8 cellular contexts compared by ENCODE assay signal in genomic region chr15:31262901-31263671, GRCh38.
A peak's percentile ranks its signal among the peaks of the same experiment; 100 is the strongest.
DNase-seq lines count a peak whose midpoint lies in the region; ATAC-seq and TF ChIP-seq lines count a peak whose summit lies in the region.

No MANE protein-coding gene starts in this region.

- no peak overlapping the region for H3K9ac ChIP-seq in endodermal cell (ENCODE audit: extremely low read depth, low read length, poor library complexity, severe bottlenecking)
- no peak overlapping the region for H3K9ac ChIP-seq in neuronal stem cell (ENCODE audit: low read depth, low read length, poor library complexity)

- H3K23ac ChIP-seq in neuronal stem cell (ENCODE audit: low read depth, low read length, poor library complexity): no peak overlapping the region

- H3K18ac ChIP-seq in neuronal stem cell (ENCODE audit: low read length): peak overlapping the region; percentile 24

- H4K8ac ChIP-seq in neuronal stem cell (ENCODE audit: low read depth, low read length): no peak overlapping the region

- H2BK5ac ChIP-seq in neuronal stem cell (ENCODE audit: low read length): no peak overlapping the region

- no peak overlapping the region for H2AFZ ChIP-seq in neuronal stem cell (ENCODE audit: low read length)

- H3K4me3 ChIP-seq in Peyer's patch (no peak overlapping the region), endodermal cell (ENCODE audit: low read length) (no peak overlapping the region), neuronal stem cell (ENCODE audit: low read length in 2 of 2) (no peak overlapping the region)

- TF ChIP-seq CTCF in Peyer's patch (IDR thresholded peaks at IDR 0.05) (no peak), endodermal cell (conservative IDR thresholded peaks at IDR 0.05) (no peak)

- H2AK5ac ChIP-seq in neuronal stem cell (ENCODE audit: low read depth, low read length): no peak overlapping the region

- DNase-seq in AML-193 (lab: John Stamatoyannopoulos, UW) (peak; percentile 93 to 96), Peyer's patch (peak in 2 of 3 donors; percentile 64 to 79), endodermal cell (peak; percentile 33), neuronal stem cell (ENCODE audit: low spot score) (no peak), COR-L47 (lab: John Stamatoyannopoulos, UW) (no peak)
- no peak for DNase-seq in activated CD4-positive, CD25-positive, alpha-beta regulatory T cell treated with anti-CD3 and anti-CD28 coated beads, Interleukin-2, amount 50 U/mL, for 72 hours

- no peaks in the 10 kb centered on the region for H3K27me3 ChIP-seq in Peyer's patch
- H3K27me3 ChIP-seq in endodermal cell (ENCODE audit: control insufficient read depth, insufficient read depth, low read length, poor library complexity, severe bottlenecking): no peaks in the 10 kb centered on the region
- H3K27me3 ChIP-seq in neuronal stem cell (ENCODE audit: control insufficient read depth in 3 of 3, insufficient read depth in 3 of 3, low read depth in 1 of 3, low read length in 3 of 3): peaks cover 0 to 19% (median 0%) of the 10 kb centered on the region in 3 experiments

- no peak overlapping the region for H3K4me2 ChIP-seq in neuronal stem cell (ENCODE audit: insufficient read depth, low read length, poor library complexity, severe bottlenecking)

- H3K9me3 ChIP-seq in Peyer's patch: no peaks in the 10 kb centered on the region
- H3K9me3 ChIP-seq in endodermal cell (ENCODE audit: control insufficient read depth, low read length): no peaks in the 10 kb centered on the region
- no peaks in the 10 kb centered on the region for H3K9me3 ChIP-seq in neuronal stem cell (replicated peaks in 1 of 2; ENCODE audit: control insufficient read depth in 2 of 2, insufficient read depth in 1 of 2, low read depth in 1 of 2, low read length in 2 of 2)

- peaks cover 6% of the 10 kb centered on the region for H3K27me3 Mint-ChIP-seq in endodermal cell (ENCODE audit: insufficient read depth)

- peaks cover 4% of the 10 kb centered on the region for H3K4me1 Mint-ChIP-seq in endodermal cell

- H3K27ac Mint-ChIP-seq in endodermal cell: no peak overlapping the region

- no peak overlapping the region for H3K4me3 Mint-ChIP-seq in endodermal cell

- no peak overlapping the region for H2BK15ac ChIP-seq in neuronal stem cell (ENCODE audit: low read length)

- no peaks in the 10 kb centered on the region for H3K36me3 Mint-ChIP-seq in endodermal cell (ENCODE audit: low read depth)

- H3K79me1 ChIP-seq in neuronal stem cell (ENCODE audit: low read depth, low read length): no peaks in the 10 kb centered on the region

- H3K4me1 ChIP-seq in Peyer's patch (peaks cover 20 to 51% (median 46%) of the 10 kb centered on the region in 4 donors), endodermal cell (ENCODE audit: control insufficient read depth, insufficient read depth, low read length) (peaks cover 3% of the 10 kb centered on the region), neuronal stem cell (ENCODE audit: control insufficient read depth in 2 of 2, insufficient read depth in 1 of 2, low read depth in 1 of 2, low read length in 2 of 2) (peaks cover 0 to 9% of the 10 kb centered on the region in 2 donors)

- no peak overlapping the region for H2BK120ac ChIP-seq in neuronal stem cell (ENCODE audit: low read depth, low read length)

- peak; percentile 27 for ATAC-seq in GM19467 (IDR thresholded peaks at IDR 0.05; ENCODE audit: unreplicated experiment)
- ATAC-seq in GM21515 (IDR thresholded peaks at IDR 0.05; ENCODE audit: unreplicated experiment): no peak

- H4K91ac ChIP-seq in neuronal stem cell (ENCODE audit: low read depth, low read length, poor library complexity): no peak overlapping the region

- no peak overlapping the region for H3K14ac ChIP-seq in neuronal stem cell (ENCODE audit: low read length)

- WGBS in endodermal cell (ENCODE audit: insufficient coverage in 1 of 2, insufficient read length in 1 of 2), 2 experiments: 90 to 94% methylated on average over 12 of the region's 12 CpGs
- WGBS in neuronal stem cell (ENCODE audit: extremely low coverage in 2 of 2, insufficient read length in 2 of 2, insufficient replicate concordance in 1 of 2), 2 donors: no CpG with 5 or more reads among the region's 12 CpGs

- H3K27ac ChIP-seq in Peyer's patch (peak overlapping the region; percentile 67 to 92 (median 86)), endodermal cell (ENCODE audit: low read depth, low read length) (no peak overlapping the region), neuronal stem cell (replicated peaks; ENCODE audit: low read length) (no peak overlapping the region)

- no peak for TF ChIP-seq POLR2A in Peyer's patch (IDR thresholded peaks at IDR 0.05)

- no peaks in the 10 kb centered on the region for H3K36me3 ChIP-seq in Peyer's patch
- no peaks in the 10 kb centered on the region for H3K36me3 ChIP-seq in endodermal cell (ENCODE audit: control insufficient read depth, insufficient read depth, low read length)
- H3K36me3 ChIP-seq in neuronal stem cell (replicated peaks in 1 of 2; ENCODE audit: control insufficient read depth in 2 of 2, insufficient read depth in 2 of 2, low read length in 2 of 2): no peaks in the 10 kb centered on the region

- no peak overlapping the region for H3K4ac ChIP-seq in neuronal stem cell (ENCODE audit: low read length)

- H3K9me3 Mint-ChIP-seq in endodermal cell: no peaks in the 10 kb centered on the region

- H2BK12ac ChIP-seq in neuronal stem cell (ENCODE audit: low read length): no peak overlapping the region

Comparison
In these comparisons a context has a peak if more than half of its experiments do, and no peak if none do; other contexts are left out.
1. DNase-seq: peak in AML-193 (2 of 2), Peyer's patch (2 of 3) and endodermal cell (single experiment); none in neuronal stem cell (single experiment), activated CD4-positive, CD25-positive, alpha-beta regulatory T cell treated with anti-CD3 and anti-CD28 coated beads, Interleukin-2, amount 50 U/mL, for 72 hours (single experiment) and COR-L47 (single experiment).
2. H3K27ac ChIP-seq: peak in Peyer's patch (4 of 4); none in endodermal cell (single experiment) and neuronal stem cell (single experiment).